17 cellular contexts compared by ENCODE assay signal in genomic region chr6:45807610-45808009, GRCh38.
DNase-seq lines count a peak whose midpoint lies in the region; ATAC-seq and TF ChIP-seq lines count a peak whose summit lies in the region.
"Had no signal": no experiment of that assay in that cellular context is flagged by ENCODE, and none has a peak within 500 bp of the region (broad histone marks: within the 10 kb centered on the region; RNA-seq: fewer than 3 reads in every experiment).

No MANE protein-coding gene starts in this region.

- CTCF ChIA-PET in OCI-LY7 (lab: Charles Lee; ENCODE audit: unreplicated experiment), result no interaction called here

- H3K4me1 ChIP-seq in BLaER1, result peaks cover 38% of the 10 kb centered on the region
- peaks cover 19% of the 10 kb centered on the region for H3K4me1 ChIP-seq in Loucy (ENCODE audit: insufficient read depth, low read length, poor library complexity, severe bottlenecking)
- H3K4me1 ChIP-seq in OCI-LY7 (ENCODE audit: insufficient read depth, low read length, poor library complexity, severe bottlenecking), result peaks cover 22% of the 10 kb centered on the region
- H3K4me1 ChIP-seq in neural progenitor cell, result no peaks in the 10 kb centered on the region
- H3K4me1 ChIP-seq in trophoblast cell (ENCODE audit: control insufficient read depth in 1 of 2, insufficient read depth in 2 of 2, low read length in 2 of 2), result no peaks in the 10 kb centered on the region

- no peak overlapping the region for H3K9ac ChIP-seq in BLaER1
- no peak overlapping the region for H3K9ac ChIP-seq in Loucy (ENCODE audit: low read depth, low read length, poor library complexity, severe bottlenecking)
- H3K9ac ChIP-seq in neural progenitor cell, result no peak overlapping the region
- H3K9ac ChIP-seq in trophoblast cell (ENCODE audit: low read length), result no peak overlapping the region

- peaks cover 2% of the 10 kb centered on the region for H3K27me3 Mint-ChIP-seq in neural progenitor cell (ENCODE audit: insufficient read depth, low read depth)

- no peaks in the 10 kb centered on the region for H3K79me1 ChIP-seq in trophoblast cell (ENCODE audit: low read length)

- no peak overlapping the region for H3K4me3 Mint-ChIP-seq in neural progenitor cell
- H3K4me3 Mint-ChIP-seq: B cell; CD4-positive, alpha-beta memory T cell; HFFc6 had no signal

- peak overlapping the region; percentile 78 for H3K4me2 ChIP-seq in BLaER1
- no peak overlapping the region for H3K4me2 ChIP-seq in Loucy (ENCODE audit: low read depth, low read length, poor library complexity, severe bottlenecking)
- peak overlapping the region; percentile 49 for H3K4me2 ChIP-seq in OCI-LY7 (ENCODE audit: low read length)
- H3K4me2 ChIP-seq in neural progenitor cell, result no peak overlapping the region
- no peak overlapping the region for H3K4me2 ChIP-seq in trophoblast cell (ENCODE audit: low read length)

- H3K14ac ChIP-seq in trophoblast cell (ENCODE audit: low read length), result no peak overlapping the region

- H3K4me3 ChIP-seq in BLaER1, result no peak overlapping the region
- H3K4me3 ChIP-seq in Loucy (ENCODE audit: low read length, poor library complexity, severe bottlenecking), result no peak overlapping the region
- H3K4me3 ChIP-seq in OCI-LY7 (ENCODE audit: low read depth, low read length, poor library complexity, severe bottlenecking), result no peak overlapping the region
- H3K4me3 ChIP-seq in neural progenitor cell, result no peak overlapping the region
- no peak overlapping the region for H3K4me3 ChIP-seq in trophoblast cell (ENCODE audit: low read depth, low read length)

- H2AK5ac ChIP-seq in trophoblast cell (ENCODE audit: low read length), result no peak overlapping the region

- no peak overlapping the region for H4K8ac ChIP-seq in trophoblast cell (ENCODE audit: low read depth, low read length)

- no peaks in the 10 kb centered on the region for H3K9me3 Mint-ChIP-seq in neural progenitor cell
- H3K9me3 Mint-ChIP-seq: CD4-positive, alpha-beta memory T cell; HFFc6 had no signal

- H4K91ac ChIP-seq in trophoblast cell (ENCODE audit: low read depth, low read length), result no peak overlapping the region

- H4K12ac ChIP-seq in trophoblast cell (ENCODE audit: low read depth, low read length), result no peak overlapping the region

- H3K4ac ChIP-seq in trophoblast cell (ENCODE audit: low read depth, low read length), result no peak overlapping the region

- DNase-seq in OCI-LY7 (ENCODE audit: low spot score), result no peak
- no peak for DNase-seq in neural progenitor cell (ENCODE audit: low spot score)
- DNase-seq in trophoblast cell, result no peak
- DNase-seq in NCI-H748 (lab: John Stamatoyannopoulos, UW; ENCODE audit: unreplicated experiment), result no peak
- DNase-seq: CD4-positive, alpha-beta memory T cell; DMS153; DMS79; GDM1; GOT3; H7; HFFc6 had no signal

- intact Hi-C loops in OCI-LY7 (cut with micrococcal nuclease; ENCODE audit: unreplicated experiment), result no loop called here

- no CpG with 5 or more reads among the region's 4 CpGs for WGBS in trophoblast cell (ENCODE audit: extremely low coverage, insufficient coverage, insufficient read length)

- no peak overlapping the region for H3K18ac ChIP-seq in trophoblast cell (ENCODE audit: low read length)

- H3K4me1 Mint-ChIP-seq in neural progenitor cell, result no peaks in the 10 kb centered on the region
- H3K4me1 Mint-ChIP-seq: B cell; CD4-positive, alpha-beta memory T cell had no signal

- H3K36me3 ChIP-seq in BLaER1 (no peaks in the 10 kb centered on the region), Loucy (ENCODE audit: insufficient read depth, low read length) (no peaks in the 10 kb centered on the region), OCI-LY7 (ENCODE audit: insufficient read depth, low read length) (no peaks in the 10 kb centered on the region), neural progenitor cell (no peaks in the 10 kb centered on the region), trophoblast cell (ENCODE audit: control insufficient read depth in 1 of 2, insufficient read depth in 2 of 2, low read length in 2 of 2) (no peaks in the 10 kb centered on the region)

- H3K9me3 ChIP-seq in BLaER1 (peaks cover 19% of the 10 kb centered on the region), Loucy (ENCODE audit: insufficient read depth, low read depth, low read length) (no peaks in the 10 kb centered on the region; the same call in 1 of the 2 replicates), OCI-LY7 (ENCODE audit: low read length) (no peaks in the 10 kb centered on the region), neural progenitor cell (ENCODE audit: low read depth) (no peaks in the 10 kb centered on the region), trophoblast cell (ENCODE audit: insufficient read depth, low read depth, low read length) (peaks cover 1% of the 10 kb centered on the region)

- no TSS peak for BruUV-seq in OCI-LY7 (replicated peaks; lab: Mats Ljungman, UMichigan)

- no peak overlapping the region for H2BK120ac ChIP-seq in trophoblast cell (ENCODE audit: insufficient read depth, low read length, poor library complexity)

- H3K27ac ChIP-seq in BLaER1, result peak overlapping the region; percentile 68; the same call in 1 of the 2 replicates
- no peak overlapping the region for H3K27ac ChIP-seq in OCI-LY7 (ENCODE audit: low read depth, low read length, poor library complexity, severe bottlenecking)
- H3K27ac ChIP-seq in neural progenitor cell, result no peak overlapping the region
- no peak overlapping the region for H3K27ac ChIP-seq in trophoblast cell (ENCODE audit: low read depth, low read length)
- H3K27ac ChIP-seq: C4-2B had no signal

- H4K20me1 ChIP-seq in BLaER1 (no peaks in the 10 kb centered on the region), Loucy (ENCODE audit: insufficient read depth, low read length, poor library complexity, severe bottlenecking) (no peaks in the 10 kb centered on the region), OCI-LY7 (ENCODE audit: insufficient read depth, low read length) (no peaks in the 10 kb centered on the region), neural progenitor cell (ENCODE audit: low read depth) (no peaks in the 10 kb centered on the region)

- H3K36me3 Mint-ChIP-seq in neural progenitor cell, result no peaks in the 10 kb centered on the region
- H3K36me3 Mint-ChIP-seq: CD4-positive, alpha-beta memory T cell had no signal

- TF ChIP-seq CTCF in Loucy (conservative IDR thresholded peaks at IDR 0.05; ENCODE audit: low read length) (no peak), OCI-LY7 (conservative IDR thresholded peaks at IDR 0.05; ENCODE audit: low read length) (no peak), neural progenitor cell (IDR thresholded peaks at IDR 0.05) (no peak)

- no peak overlapping the region for H2BK12ac ChIP-seq in trophoblast cell (ENCODE audit: low read length)

- H3K27ac Mint-ChIP-seq in neural progenitor cell, result no peak overlapping the region
- H3K27ac Mint-ChIP-seq: B cell; CD4-positive, alpha-beta memory T cell; HFFc6 had no signal

- H3K23ac ChIP-seq in trophoblast cell (ENCODE audit: low read length), result no peak overlapping the region

- H3K27me3 ChIP-seq in BLaER1, result no peaks in the 10 kb centered on the region
- no peaks in the 10 kb centered on the region for H3K27me3 ChIP-seq in Loucy (ENCODE audit: insufficient read depth, low read length, poor library complexity, severe bottlenecking)
- no peaks in the 10 kb centered on the region for H3K27me3 ChIP-seq in neural progenitor cell
- H3K27me3 ChIP-seq in trophoblast cell (ENCODE audit: insufficient read depth, low read length), result no peaks in the 10 kb centered on the region

- H3F3A ChIP-seq in Loucy (ENCODE audit: low read depth) (no peaks in the 10 kb centered on the region), neural progenitor cell (ENCODE audit: low read depth) (no peaks in the 10 kb centered on the region)

- H3K79me2 ChIP-seq in Loucy (ENCODE audit: insufficient read depth, low read length) (no peaks in the 10 kb centered on the region), OCI-LY7 (ENCODE audit: insufficient read depth, low read depth, low read length) (no peaks in the 10 kb centered on the region), neural progenitor cell (ENCODE audit: low read depth) (no peaks in the 10 kb centered on the region), trophoblast cell (ENCODE audit: control insufficient read depth, insufficient read depth, low read length, poor library complexity) (no peaks in the 10 kb centered on the region)

- POLR2A ChIA-PET in OCI-LY7 (lab: Charles Lee), result interaction anchor here (1.3 kb wide), 1 partner anchor 22 kb away, joined by 3 read pairs; no protein-coding TSS in a partner anchor

- H2BK5ac ChIP-seq in trophoblast cell (ENCODE audit: low read depth, low read length, poor library complexity), result no peak overlapping the region

- H3K9me2 ChIP-seq in Loucy (replicated peaks; ENCODE audit: low read depth, low read length) (no peaks in the 10 kb centered on the region), OCI-LY7 (ENCODE audit: insufficient read depth, low read length) (no peaks in the 10 kb centered on the region)

- no peak for ATAC-seq in HG03442 (IDR thresholded peaks at IDR 0.05; ENCODE audit: unreplicated experiment)
- ATAC-seq: HCT116 had no signal

- H2AFZ ChIP-seq in Loucy (ENCODE audit: low read length) (0 out of 2 replicates have a peak overlapping the region, but pooled peaks have one; percentile 4), OCI-LY7 (ENCODE audit: low read length) (peak overlapping the region; percentile 70), neural progenitor cell (replicated peaks) (peak overlapping the region; percentile 57), trophoblast cell (ENCODE audit: insufficient read depth, low read length, poor library complexity) (no peak overlapping the region)

Comparison
In these comparisons a context has a peak if more than half of its experiments do, and no peak if none do; other contexts are left out.
1. H3K4me2 ChIP-seq: peak in BLaER1 (single experiment) and OCI-LY7 (single experiment); none in Loucy (single experiment), neural progenitor cell (single experiment) and trophoblast cell (single experiment).